Comparison of ENCODE assay signal across 7 cellular contexts in genomic region chr17:18859256-18859655, GRCh38. TPM values are rescaled to one million over a fixed set of nuclear protein-coding genes. Genes with fewer than 3 reads are reported as not detected.
A peak's percentile ranks its signal among the peaks of the same experiment; 100 is the strongest.
DNase-seq lines count a peak whose midpoint lies in the region; ATAC-seq, FAIRE-seq and TF ChIP-seq lines count a peak whose summit lies in the region.

No MANE protein-coding gene starts in this region.

- peaks cover 3% of the 10 kb centered on the region; the same call in 1 of the 2 replicates for H3F3A ChIP-seq in PC-9 (ENCODE audit: insufficient read depth, low read depth)

- no peaks in the 10 kb centered on the region for H3K27me3 Mint-ChIP-seq in endodermal cell (ENCODE audit: insufficient read depth)

- H3K9me3 Mint-ChIP-seq in endodermal cell: no peaks in the 10 kb centered on the region

- H3K4me1 ChIP-seq in PC-9 (replicated peaks; ENCODE audit: insufficient read depth) (peaks cover 22% of the 10 kb centered on the region), endodermal cell (ENCODE audit: control insufficient read depth, insufficient read depth, low read length) (no peaks in the 10 kb centered on the region)

- H4K20me1 ChIP-seq in PC-9 (ENCODE audit: insufficient read depth): no peaks in the 10 kb centered on the region

- no peak for DNase-seq in GM18507 (ENCODE audit: extremely low spot score, insufficient read length, low read depth)
- no peak for DNase-seq in PC-9
- peak; percentile 47 for DNase-seq in endodermal cell
- peak; percentile 42 for DNase-seq in non-pigmented ciliary epithelial cell (ENCODE audit: low read depth)

- peak; percentile 52 for FAIRE-seq in GM18507 (lab: Jason Lieb, UNC)

- no TSS peak for BruUV-seq in PC-9 (replicated peaks; lab: Mats Ljungman, UMichigan)

- H3K27ac Mint-ChIP-seq in endodermal cell: no peak overlapping the region

- intact Hi-C loops in PC-9 (cut with micrococcal nuclease; ENCODE audit: unreplicated experiment): loop anchor here (5.0 kb wide), 1 partner anchor 143 kb away; the partner anchor contains the start of gene FAM83G

- no peaks in the 10 kb centered on the region for H3K9me2 ChIP-seq in PC-9 (ENCODE audit: insufficient read depth)

- no peak overlapping the region for H2AFZ ChIP-seq in PC-9

- ATAC-seq in HG02588 (IDR thresholded peaks at IDR 0.05; ENCODE audit: unreplicated experiment) (no peak), GM21576 (IDR thresholded peaks at IDR 0.05; ENCODE audit: unreplicated experiment) (no peak), GM18511 (IDR thresholded peaks at IDR 0.05; ENCODE audit: unreplicated experiment) (no peak)

- H3K79me2 ChIP-seq in PC-9 (ENCODE audit: low read depth): peaks cover 43% of the 10 kb centered on the region

- no peaks in the 10 kb centered on the region for H3K36me3 ChIP-seq in PC-9 (ENCODE audit: low read depth)
- peaks cover 9% of the 10 kb centered on the region for H3K36me3 ChIP-seq in endodermal cell (ENCODE audit: control insufficient read depth, insufficient read depth, low read length)

- H3K4me3 ChIP-seq in PC-9 (peak overlapping the region; percentile 56), endodermal cell (ENCODE audit: low read length) (peak overlapping the region; percentile 88)

- peak overlapping the region; percentile 83 for H3K9ac ChIP-seq in endodermal cell (ENCODE audit: extremely low read depth, low read length, poor library complexity, severe bottlenecking)

- no peaks in the 10 kb centered on the region for H3K27me3 ChIP-seq in PC-9 (ENCODE audit: insufficient read depth, low read depth)
- no peaks in the 10 kb centered on the region for H3K27me3 ChIP-seq in endodermal cell (ENCODE audit: control insufficient read depth, insufficient read depth, low read length, poor library complexity, severe bottlenecking)

- H3K4me3 Mint-ChIP-seq in endodermal cell: peak overlapping the region; percentile 81

- H3K36me3 Mint-ChIP-seq in endodermal cell (ENCODE audit: low read depth): peaks cover 5% of the 10 kb centered on the region

- POLR2A ChIA-PET in PC-9 (lab: Charles Lee; ENCODE audit: unreplicated experiment): interaction anchor here (0.6 kb wide), 1 partner anchor 132 kb away, joined by 4 read pairs; no protein-coding TSS in a partner anchor

- TF ChIP-seq CTCF in PC-9 (conservative IDR thresholded peaks at IDR 0.05) (no peak), endodermal cell (conservative IDR thresholded peaks at IDR 0.05) (no peak)

- H3K4me2 ChIP-seq in PC-9: peak overlapping the region; percentile 76

- H3K27ac ChIP-seq in PC-9 (no peak overlapping the region), endodermal cell (ENCODE audit: low read depth, low read length) (no peak overlapping the region)

- peaks cover 9% of the 10 kb centered on the region for H3K4me1 Mint-ChIP-seq in endodermal cell

- 41 to 50% methylated on average over 3 of the region's 4 CpGs for WGBS in endodermal cell (ENCODE audit: insufficient coverage in 1 of 2, insufficient read length in 1 of 2), 2 experiments

- CTCF ChIA-PET in PC-9 (lab: Charles Lee): no interaction called here

- H3K9me3 ChIP-seq in PC-9 (ENCODE audit: insufficient read depth, low read depth) (no peaks in the 10 kb centered on the region), endodermal cell (ENCODE audit: control insufficient read depth, low read length) (no peaks in the 10 kb centered on the region)

RNA-seq across cellular contexts. Expression of gene PRPSAP2, which starts 1.3 kb away (rescaled TPM):
- 37.2 and 50.0 TPM in 2 replicates for total RNA-seq in PC-9 (2021)
- total RNA-seq in endodermal cell: 10 to 100 TPM; 51.3 to 57.6 TPM
- 57.2 TPM for polyA plus RNA-seq in endodermal cell (2013, experiment 1 of 2)
- 51.0 TPM for polyA plus RNA-seq in endodermal cell (2013, experiment 2 of 2)

Comparison
In these comparisons a context has a peak if more than half of its experiments do, and no peak if none do; other contexts are left out.
1. DNase-seq: peak in endodermal cell (single experiment) and non-pigmented ciliary epithelial cell (single experiment); none in GM18507 (single experiment) and PC-9 (0 of 2).